ENCODE assay signal across 28 cellular contexts in genomic region chr6:48973486-48973885, GRCh38.
"Had no signal": no experiment of that assay in that cellular context is flagged by ENCODE, and none has a peak within 500 bp of the region (broad histone marks: within the 10 kb centered on the region; RNA-seq: fewer than 3 reads in every experiment).

No MANE protein-coding gene starts in this region.

- H3K27me3 ChIP-seq: cardiac muscle cell, heart left ventricle, sigmoid colon, testis, vagina had no signal

- H3K4me1 Mint-ChIP-seq: activated CD4-positive, alpha-beta T cell treated with anti-CD3 and anti-CD28 coated beads for 36 hours; nephron progenitor cell; stimulated activated naive B cell treated with anti-CD40 and anti-IgM and Interleukin-4, amounts not matched to agents 10 μg/mL and 1 μg/mL and 100 μg/mL, for 72 hours; WTC11 had no signal

- H3K4me3 Mint-ChIP-seq: activated CD4-positive, alpha-beta T cell treated with anti-CD3 and anti-CD28 coated beads for 36 hours; activated naive CD8-positive, alpha-beta T cell; activated T-cell treated with anti-CD3 and anti-CD28 coated beads, Interleukin-2, amount 50 U/mL, for 4 hours; nephron progenitor cell; stimulated activated naive B cell treated with anti-CD40 and anti-IgM and Interleukin-4, amounts not matched to agents 10 μg/mL and 1 μg/mL and 100 μg/mL, for 72 hours; T-helper 1 cell treated with Interleukin-12 subunit alpha and Interleukin-12 subunit beta and Interleukin-4 antibody, amounts not matched to agents 30 μg/mL and 1 μg/mL, for 36 hours; type B pancreatic cell; WTC11 had no signal

- DNase-seq: activated CD4-positive, alpha-beta T cell treated with anti-CD3 and anti-CD28 coated beads for 36 hours; activated CD4-positive, alpha-beta T cell treated with anti-CD3 and anti-CD28 coated beads, Interleukin-2, amount 50 U/mL, for 4 hours; activated CD8-positive, alpha-beta memory T cell treated with anti-CD3 and anti-CD28 coated beads, Interleukin-2, amount 50 U/mL, for 48 hours; activated naive CD4-positive, alpha-beta T cell; activated T-cell treated with anti-CD3 and anti-CD28 coated beads, Interleukin-2, amount 50 U/mL, for 4 hours; amniotic stem cell; erythroblast; heart left ventricle; left colon; mesenchymal stem cell; mucosa of descending colon; nephron progenitor cell; nucleus accumbens; retina; sigmoid colon; stimulated activated CD4-positive, alpha-beta T cell treated with anti-CD3 and anti-CD28 coated beads, Interleukin-2, amount 100 ng/mL, for 48 hours; stimulated activated CD8-positive, alpha-beta memory T cell treated with anti-CD3 and anti-CD28 coated beads, Interleukin-4, amount 100 ng/mL, for 48 hours; stimulated activated naive B cell treated with anti-CD40 and anti-IgM and Interleukin-4, amounts not matched to agents 10 μg/mL and 1 μg/mL and 100 μg/mL, for 72 hours; T1000; testis had no signal

- H3K27me3 Mint-ChIP-seq: activated CD4-positive, alpha-beta T cell treated with anti-CD3 and anti-CD28 coated beads for 36 hours; activated naive CD8-positive, alpha-beta T cell; stimulated activated naive B cell treated with anti-CD40 and anti-IgM and Interleukin-4, amounts not matched to agents 10 μg/mL and 1 μg/mL and 100 μg/mL, for 72 hours; type B pancreatic cell had no signal

- H3K36me3 ChIP-seq: cardiac muscle cell, heart left ventricle, sigmoid colon, vagina had no signal

- FAIRE-seq: keratinocyte had no signal

- H3K4me1 ChIP-seq: heart left ventricle, sigmoid colon, testis, vagina had no signal

- H3K9me3 Mint-ChIP-seq: activated T-cell treated with anti-CD3 and anti-CD28 coated beads, Interleukin-2, amount 50 U/mL, for 4 hours; activated T-helper 2 cell treated with anti-CD3 and anti-CD28 coated beads, Interferon-gamma antibody, Interleukin-2, Interleukin-4, amounts not matched to agents 10 μg/mL and 5 μg/mL and 100 μg/mL, durations not matched to agents 14 hours and 24 hours and 36 hours; nephron progenitor cell; T-helper 1 cell treated with Interleukin-12 subunit alpha and Interleukin-12 subunit beta and Interleukin-4 antibody, amounts not matched to agents 30 μg/mL and 1 μg/mL, for 36 hours; type B pancreatic cell; WTC11 had no signal

- H3K9me3 ChIP-seq: heart left ventricle, mucosa of descending colon, testis, vagina had no signal

- H3K4me3 ChIP-seq: cardiac muscle cell, heart left ventricle, mucosa of descending colon, sigmoid colon, testis, vagina had no signal

- H3K27ac Mint-ChIP-seq: activated CD4-positive, alpha-beta T cell treated with anti-CD3 and anti-CD28 coated beads for 36 hours; activated naive CD8-positive, alpha-beta T cell; activated T-helper 2 cell treated with anti-CD3 and anti-CD28 coated beads, Interferon-gamma antibody, Interleukin-2, Interleukin-4, amounts not matched to agents 10 μg/mL and 5 μg/mL and 100 μg/mL, durations not matched to agents 14 hours and 24 hours and 36 hours; nephron progenitor cell; stimulated activated naive B cell treated with anti-CD40 and anti-IgM and Interleukin-4, amounts not matched to agents 10 μg/mL and 1 μg/mL and 100 μg/mL, for 72 hours; T-helper 1 cell treated with Interleukin-12 subunit alpha and Interleukin-12 subunit beta and Interleukin-4 antibody, amounts not matched to agents 30 μg/mL and 1 μg/mL, for 36 hours; type B pancreatic cell; WTC11 had no signal

- H3K36me3 Mint-ChIP-seq: activated naive CD8-positive, alpha-beta T cell; stimulated activated naive B cell treated with anti-CD40 and anti-IgM and Interleukin-4, amounts not matched to agents 10 μg/mL and 1 μg/mL and 100 μg/mL, for 72 hours; type B pancreatic cell; WTC11 had no signal

- H3K27ac ChIP-seq: cardiac muscle cell, heart left ventricle, sigmoid colon, testis, vagina had no signal
